1 cellular context compared by ENCODE assay signal in the genomic region with DNA sequence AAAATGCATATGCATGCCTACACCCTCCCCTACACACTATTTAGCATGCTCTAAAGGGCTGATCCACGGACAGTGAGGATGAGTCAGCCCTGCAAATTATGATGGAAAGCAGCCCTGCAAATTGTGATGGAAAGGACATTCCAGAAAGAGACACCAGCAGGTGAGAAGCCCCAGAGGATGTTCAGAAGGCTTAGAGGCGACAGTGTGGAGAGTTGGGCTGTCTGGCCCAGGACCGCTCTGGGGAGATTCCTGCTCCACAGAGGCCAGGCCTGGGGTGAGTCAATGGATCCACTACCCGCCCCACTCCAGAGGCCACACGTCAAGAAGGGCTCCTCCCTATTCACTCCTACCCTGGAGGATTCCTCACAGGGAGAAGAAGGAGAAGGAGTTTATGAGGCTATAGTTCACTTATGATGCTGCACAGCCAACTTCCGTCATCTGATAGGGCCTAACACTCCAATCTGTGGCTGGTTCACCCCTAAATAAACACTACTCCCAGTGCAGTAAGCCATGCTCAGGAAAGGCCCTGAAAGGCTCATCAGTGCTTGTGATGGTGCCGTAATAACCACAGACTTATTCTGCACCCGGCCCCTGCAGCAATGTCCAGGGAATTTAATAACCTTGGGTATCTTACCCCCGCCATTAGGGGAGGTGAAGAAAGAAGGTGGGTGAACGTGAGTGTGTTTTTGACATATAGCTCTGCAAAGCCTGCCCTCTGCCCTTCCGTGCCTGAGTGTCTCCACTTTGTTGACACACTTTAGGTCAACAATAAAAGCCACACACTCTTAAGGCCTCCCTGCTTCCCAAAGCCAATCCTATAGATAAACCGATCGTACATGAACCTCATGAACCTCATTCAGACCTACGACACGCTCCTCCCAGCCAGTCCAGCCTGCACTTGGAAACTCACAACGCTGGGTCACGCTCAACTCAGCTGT.
TF ChIP-seq lines count a peak whose summit lies in the region.

No MANE protein-coding gene starts in this region.

TF ChIP-seq in H1, 55 proteins besides CTCF, POLR2A, EP300 and RAD21 (continued from another document):
- TF ChIP-seq CBX5 (IDR thresholded peaks at IDR 0.05; ENCODE audit: low read depth, low read length) = no peak
- TF ChIP-seq TEAD4 (IDR thresholded peaks at IDR 0.05; ENCODE audit: low read depth, low read length) = no peak
- no peak for TF ChIP-seq BRCA1 (IDR thresholded peaks at IDR 0.05; ENCODE audit: low read depth, low read length)
- no peak for TF ChIP-seq KDM4A (IDR thresholded peaks at IDR 0.05; ENCODE audit: low read depth, low read length, severe bottlenecking)
- no peak for TF ChIP-seq HDAC6 (IDR thresholded peaks at IDR 0.05; ENCODE audit: low read depth, low read length)
- TF ChIP-seq POU5F1 (IDR thresholded peaks at IDR 0.05; ENCODE audit: low read depth, low read length) = no peak
- TF ChIP-seq SP4 (IDR thresholded peaks at IDR 0.05; ENCODE audit: low read length) = no peak
- TF ChIP-seq HDAC2 (IDR thresholded peaks at IDR 0.05; ENCODE audit: borderline replicate concordance in 1 of 2, low read depth in 2 of 2, low read length in 2 of 2) = no peak
- TF ChIP-seq, protein P1, sequence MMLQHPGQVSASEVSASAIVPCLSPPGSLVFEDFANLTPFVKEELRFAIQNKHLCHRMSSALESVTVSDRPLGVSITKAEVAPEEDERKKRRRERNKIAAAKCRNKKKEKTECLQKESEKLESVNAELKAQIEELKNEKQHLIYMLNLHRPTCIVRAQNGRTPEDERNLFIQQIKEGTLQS (IDR thresholded peaks at IDR 0.05; ENCODE audit: insufficient read depth, low read depth, low read length) = no peak
- TF ChIP-seq POLR2AphosphoS5 (IDR thresholded peaks at IDR 0.05; ENCODE audit: low read depth, low read length) = no peak
- no peak for TF ChIP-seq SUZ12 (IDR thresholded peaks at IDR 0.05; ENCODE audit: low read length)
- TF ChIP-seq TBP (IDR thresholded peaks at IDR 0.05; ENCODE audit: low read depth, low read length) = no peak
- TF ChIP-seq, protein P2, sequence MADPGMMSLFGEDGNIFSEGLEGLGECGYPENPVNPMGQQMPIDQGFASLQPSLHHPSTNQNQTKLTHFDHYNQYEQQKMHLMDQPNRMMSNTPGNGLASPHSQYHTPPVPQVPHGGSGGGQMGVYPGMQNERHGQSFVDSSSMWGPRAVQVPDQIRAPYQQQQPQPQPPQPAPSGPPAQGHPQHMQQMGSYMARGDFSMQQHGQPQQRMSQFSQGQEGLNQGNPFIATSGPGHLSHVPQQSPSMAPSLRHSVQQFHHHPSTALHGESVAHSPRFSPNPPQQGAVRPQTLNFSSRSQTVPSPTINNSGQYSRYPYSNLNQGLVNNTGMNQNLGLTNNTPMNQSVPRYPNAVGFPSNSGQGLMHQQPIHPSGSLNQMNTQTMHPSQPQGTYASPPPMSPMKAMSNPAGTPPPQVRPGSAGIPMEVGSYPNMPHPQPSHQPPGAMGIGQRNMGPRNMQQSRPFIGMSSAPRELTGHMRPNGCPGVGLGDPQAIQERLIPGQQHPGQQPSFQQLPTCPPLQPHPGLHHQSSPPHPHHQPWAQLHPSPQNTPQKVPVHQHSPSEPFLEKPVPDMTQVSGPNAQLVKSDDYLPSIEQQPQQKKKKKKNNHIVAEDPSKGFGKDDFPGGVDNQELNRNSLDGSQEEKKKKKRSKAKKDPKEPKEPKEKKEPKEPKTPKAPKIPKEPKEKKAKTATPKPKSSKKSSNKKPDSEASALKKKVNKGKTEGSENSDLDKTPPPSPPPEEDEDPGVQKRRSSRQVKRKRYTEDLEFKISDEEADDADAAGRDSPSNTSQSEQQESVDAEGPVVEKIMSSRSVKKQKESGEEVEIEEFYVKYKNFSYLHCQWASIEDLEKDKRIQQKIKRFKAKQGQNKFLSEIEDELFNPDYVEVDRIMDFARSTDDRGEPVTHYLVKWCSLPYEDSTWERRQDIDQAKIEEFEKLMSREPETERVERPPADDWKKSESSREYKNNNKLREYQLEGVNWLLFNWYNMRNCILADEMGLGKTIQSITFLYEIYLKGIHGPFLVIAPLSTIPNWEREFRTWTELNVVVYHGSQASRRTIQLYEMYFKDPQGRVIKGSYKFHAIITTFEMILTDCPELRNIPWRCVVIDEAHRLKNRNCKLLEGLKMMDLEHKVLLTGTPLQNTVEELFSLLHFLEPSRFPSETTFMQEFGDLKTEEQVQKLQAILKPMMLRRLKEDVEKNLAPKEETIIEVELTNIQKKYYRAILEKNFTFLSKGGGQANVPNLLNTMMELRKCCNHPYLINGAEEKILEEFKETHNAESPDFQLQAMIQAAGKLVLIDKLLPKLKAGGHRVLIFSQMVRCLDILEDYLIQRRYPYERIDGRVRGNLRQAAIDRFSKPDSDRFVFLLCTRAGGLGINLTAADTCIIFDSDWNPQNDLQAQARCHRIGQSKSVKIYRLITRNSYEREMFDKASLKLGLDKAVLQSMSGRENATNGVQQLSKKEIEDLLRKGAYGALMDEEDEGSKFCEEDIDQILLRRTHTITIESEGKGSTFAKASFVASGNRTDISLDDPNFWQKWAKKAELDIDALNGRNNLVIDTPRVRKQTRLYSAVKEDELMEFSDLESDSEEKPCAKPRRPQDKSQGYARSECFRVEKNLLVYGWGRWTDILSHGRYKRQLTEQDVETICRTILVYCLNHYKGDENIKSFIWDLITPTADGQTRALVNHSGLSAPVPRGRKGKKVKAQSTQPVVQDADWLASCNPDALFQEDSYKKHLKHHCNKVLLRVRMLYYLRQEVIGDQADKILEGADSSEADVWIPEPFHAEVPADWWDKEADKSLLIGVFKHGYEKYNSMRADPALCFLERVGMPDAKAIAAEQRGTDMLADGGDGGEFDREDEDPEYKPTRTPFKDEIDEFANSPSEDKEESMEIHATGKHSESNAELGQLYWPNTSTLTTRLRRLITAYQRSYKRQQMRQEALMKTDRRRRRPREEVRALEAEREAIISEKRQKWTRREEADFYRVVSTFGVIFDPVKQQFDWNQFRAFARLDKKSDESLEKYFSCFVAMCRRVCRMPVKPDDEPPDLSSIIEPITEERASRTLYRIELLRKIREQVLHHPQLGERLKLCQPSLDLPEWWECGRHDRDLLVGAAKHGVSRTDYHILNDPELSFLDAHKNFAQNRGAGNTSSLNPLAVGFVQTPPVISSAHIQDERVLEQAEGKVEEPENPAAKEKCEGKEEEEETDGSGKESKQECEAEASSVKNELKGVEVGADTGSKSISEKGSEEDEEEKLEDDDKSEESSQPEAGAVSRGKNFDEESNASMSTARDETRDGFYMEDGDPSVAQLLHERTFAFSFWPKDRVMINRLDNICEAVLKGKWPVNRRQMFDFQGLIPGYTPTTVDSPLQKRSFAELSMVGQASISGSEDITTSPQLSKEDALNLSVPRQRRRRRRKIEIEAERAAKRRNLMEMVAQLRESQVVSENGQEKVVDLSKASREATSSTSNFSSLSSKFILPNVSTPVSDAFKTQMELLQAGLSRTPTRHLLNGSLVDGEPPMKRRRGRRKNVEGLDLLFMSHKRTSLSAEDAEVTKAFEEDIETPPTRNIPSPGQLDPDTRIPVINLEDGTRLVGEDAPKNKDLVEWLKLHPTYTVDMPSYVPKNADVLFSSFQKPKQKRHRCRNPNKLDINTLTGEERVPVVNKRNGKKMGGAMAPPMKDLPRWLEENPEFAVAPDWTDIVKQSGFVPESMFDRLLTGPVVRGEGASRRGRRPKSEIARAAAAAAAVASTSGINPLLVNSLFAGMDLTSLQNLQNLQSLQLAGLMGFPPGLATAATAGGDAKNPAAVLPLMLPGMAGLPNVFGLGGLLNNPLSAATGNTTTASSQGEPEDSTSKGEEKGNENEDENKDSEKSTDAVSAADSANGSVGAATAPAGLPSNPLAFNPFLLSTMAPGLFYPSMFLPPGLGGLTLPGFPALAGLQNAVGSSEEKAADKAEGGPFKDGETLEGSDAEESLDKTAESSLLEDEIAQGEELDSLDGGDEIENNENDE (IDR thresholded peaks at IDR 0.05; ENCODE audit: insufficient replicate concordance, low read length) = no peak
